ENCODE assay signal across 32 cellular contexts in genomic region chr12:62917939-62918338, GRCh38. TPM values are rescaled to one million over a fixed set of nuclear protein-coding genes. Genes with fewer than 3 reads are reported as not detected.
DNase-seq lines count a peak whose midpoint lies in the region; ATAC-seq and TF ChIP-seq lines count a peak whose summit lies in the region.
"Had no signal": no experiment of that assay in that cellular context is flagged by ENCODE, and none has a peak within 500 bp of the region (broad histone marks: within the 10 kb centered on the region; RNA-seq: fewer than 3 reads in every experiment).

No MANE protein-coding gene starts in this region.

- no peak overlapping the region for H3K27ac ChIP-seq in IMR-90 (ENCODE audit: insufficient read depth, low read length)
- H3K27ac ChIP-seq: esophagus squamous epithelium, ovary, PC-9, testis, uterus had no signal

- DNase-seq in AG20443 (ENCODE audit: low spot score) (peak; percentile 16), IMR-90 (peak; percentile 7), astrocyte of the hippocampus (ENCODE audit: low read depth, low spot score) (peak; percentile 16), fibroblast of peridontal ligament (ENCODE audit: extremely low read depth) (peak; percentile 53)
- DNase-seq: activated CD4-positive, alpha-beta T cell treated with anti-CD3 and anti-CD28 coated beads, Interleukin-2, amount 50 U/mL, for 48 hours; activated gamma-delta T cell treated with Interleukin-2 at 50 U/mL for 16 hours; activated naive CD8-positive, alpha-beta T cell treated with anti-CD3 and anti-CD28 coated beads, Interleukin-2, amount 50 U/mL, for 24 hours; activated T-cell treated with anti-CD3 and anti-CD28 coated beads, Interleukin-2, amount 50 U/mL, for 48 hours; Calu3; CD4-positive, CD25-positive, alpha-beta regulatory T cell; dermis blood vessel endothelial cell; esophagus squamous epithelium; NCI-H1092 treated with DMSO at 0.1 percent for 48 hours; NCI-H1694 treated with DMSO at 0.1 percent for 48 hours; NCI-H2171; NCI-H510A; nephron progenitor cell; ovary; PC-9; retina; SHP77; small intestine; stimulated activated naive CD4-positive, alpha-beta T cell; T-helper 2 cell; testis; uterus had no signal

- no peak overlapping the region for H2AK5ac ChIP-seq in IMR-90 (ENCODE audit: low read depth, low read length)

- H2AFZ ChIP-seq in IMR-90 (replicated peaks; ENCODE audit: low read length, poor library complexity): no peak overlapping the region
- H2AFZ ChIP-seq: PC-9 had no signal

- ATAC-seq in IMR-90 (ENCODE audit: low read depth): no peak
- no peak for ATAC-seq in HG02588 (IDR thresholded peaks at IDR 0.05; ENCODE audit: unreplicated experiment)
- ATAC-seq in HG02571 (IDR thresholded peaks at IDR 0.05; ENCODE audit: unreplicated experiment): no peak
- no peak for ATAC-seq in HG02970 (IDR thresholded peaks at IDR 0.05; ENCODE audit: low FRiP score, unreplicated experiment)
- no peak for ATAC-seq in GM21576 (IDR thresholded peaks at IDR 0.05; ENCODE audit: unreplicated experiment)
- ATAC-seq: activated CD4-positive, CD25-positive, alpha-beta regulatory T cell treated with anti-CD3 and anti-CD28 coated beads, Interleukin-2, amount 50 U/mL, for 24 hours; activated naive CD8-positive, alpha-beta T cell treated with anti-CD3 and anti-CD28 coated beads, Interleukin-2, amount 50 U/mL, for 24 hours had no signal

- no peak overlapping the region for H4K91ac ChIP-seq in IMR-90 (ENCODE audit: insufficient read depth, low read depth, low read length)

- no TSS peak for BruUV-seq in IMR-90 (replicated peaks; lab: Mats Ljungman, UMichigan)

- H4K5ac ChIP-seq in IMR-90 (ENCODE audit: low read depth, low read length): no peak overlapping the region

- H3K23ac ChIP-seq in IMR-90 (ENCODE audit: low read depth, low read length): no peak overlapping the region

- no peaks in the 10 kb centered on the region; the same call in 1 of the 2 replicates for H3K9me1 ChIP-seq in IMR-90 (ENCODE audit: insufficient read depth, low read length)

- H3K4me3 ChIP-seq in IMR-90 (ENCODE audit: insufficient read depth, low read depth, low read length): no peak overlapping the region
- H3K4me3 ChIP-seq: esophagus squamous epithelium, ovary, PC-9, testis, uterus had no signal

- H3K9ac ChIP-seq in IMR-90 (ENCODE audit: low read depth, low read length): no peak overlapping the region

- POLR2A ChIA-PET in IMR-90 (lab: Charles Lee; ENCODE audit: unreplicated experiment): no interaction called here

- in situ Hi-C loops in IMR-90 (cut with MboI; ENCODE audit: low sequenced_read_pairs): no loop called here

- H3K14ac ChIP-seq in IMR-90 (replicated peaks; ENCODE audit: low read depth, low read length): no peak overlapping the region

- no CpG with 5 or more reads among the region's 1 CpG for WGBS in IMR-90 (ENCODE audit: extremely low coverage in 2 of 2, insufficient read length in 1 of 2), 2 experiments

- H3K56ac ChIP-seq in IMR-90 (ENCODE audit: extremely low read depth, insufficient read depth, low read length): no peak overlapping the region

- H2BK120ac ChIP-seq in IMR-90 (ENCODE audit: low read depth, low read length): no peak overlapping the region

- dilution Hi-C loops in IMR-90 (cut with HindIII; ENCODE audit: low sequenced_read_pairs, unreplicated experiment): no loop called here

- no peak for TF ChIP-seq CTCF in IMR-90 (conservative IDR thresholded peaks at IDR 0.05; ENCODE audit: low read depth, low read length)

- no peak overlapping the region for H4K8ac ChIP-seq in IMR-90 (ENCODE audit: low read depth in 2 of 2, low read length in 2 of 2)

- H2BK15ac ChIP-seq in IMR-90 (ENCODE audit: low read depth, low read length): no peak overlapping the region

- CTCF ChIA-PET in IMR-90 (lab: Yijun Ruan, JAX): no interaction called here

- peaks cover 7% of the 10 kb centered on the region for H3K27me3 ChIP-seq in IMR-90 (ENCODE audit: control insufficient read depth, insufficient read depth, low read length)
- H3K27me3 ChIP-seq: esophagus squamous epithelium, ovary, testis, uterus had no signal

- no peaks in the 10 kb centered on the region for H3K79me1 ChIP-seq in IMR-90 (ENCODE audit: low read depth in 1 of 2, low read length in 2 of 2)

- intact Hi-C loops in IMR-90 (cut with micrococcal nuclease): no loop called here

- H3K9me3 ChIP-seq in IMR-90 (ENCODE audit: control insufficient read depth, insufficient read depth, low read length): no peaks in the 10 kb centered on the region
- H3K9me3 ChIP-seq: esophagus squamous epithelium, ovary, testis, uterus had no signal

- H3K4me1 ChIP-seq in IMR-90 (ENCODE audit: control insufficient read depth, insufficient read depth, low read length): no peaks in the 10 kb centered on the region
- H3K4me1 ChIP-seq: esophagus squamous epithelium, uterus had no signal

- H3K4me2 ChIP-seq in IMR-90 (ENCODE audit: low read depth, low read length): no peak overlapping the region
- H3K4me2 ChIP-seq: PC-9 had no signal

- TF ChIP-seq RAD21 in IMR-90 (IDR thresholded peaks at IDR 0.05; ENCODE audit: low read length): no peak

- no peak overlapping the region for H2BK5ac ChIP-seq in IMR-90 (ENCODE audit: low read depth, low read length, poor library complexity, severe bottlenecking)

- no peak overlapping the region for H2AK9ac ChIP-seq in IMR-90 (replicated peaks; ENCODE audit: low read depth, low read length, poor library complexity)

- no peak for TF ChIP-seq POLR2A in IMR-90 (IDR thresholded peaks at IDR 0.05; ENCODE audit: low read depth, low read length)

- no peak overlapping the region for H2BK20ac ChIP-seq in IMR-90 (ENCODE audit: low read depth, low read length)

- no peak overlapping the region for H3K4ac ChIP-seq in IMR-90 (ENCODE audit: low read depth, low read length)

- no peaks in the 10 kb centered on the region for H4K20me1 ChIP-seq in IMR-90 (ENCODE audit: insufficient read depth, low read length)

- H3K36me3 ChIP-seq in IMR-90 (ENCODE audit: control insufficient read depth, insufficient read depth, low read length): no peaks in the 10 kb centered on the region
- H3K36me3 ChIP-seq: esophagus squamous epithelium, ovary, uterus had no signal

- no peak overlapping the region for H3K18ac ChIP-seq in IMR-90 (ENCODE audit: low read depth, low read length)

TF ChIP-seq in IMR-90, 13 proteins besides CTCF, POLR2A, EP300 and RAD21:
- TF ChIP-seq MAFK (IDR thresholded peaks at IDR 0.05; ENCODE audit: low read depth, low read length): no peak
- no peak for TF ChIP-seq USF2 (IDR thresholded peaks at IDR 0.05; ENCODE audit: low read depth, low read length)

RNA-seq across cellular contexts. Expression of gene PPM1H, which starts 17.0 kb away (rescaled TPM):
- 0.18 and 0.28 TPM in 2 replicates for total RNA-seq in IMR-90 (2012; rRNA removed)
- 0.14 TPM in 2 replicates for polyA plus RNA-seq in IMR-90 (2012; rRNA removed)
- polyA plus RNA-seq in IMR-90 (2012; cell fraction: cytosol; rRNA removed): 0.04 and 0.10 TPM in 2 replicates
- 0.03 and 0.62 TPM in 2 replicates for polyA plus RNA-seq in IMR-90 (2012; cell fraction: nucleus; rRNA removed; ENCODE audit: low replicate concordance)
- polyA plus RNA-seq: IgD-negative memory B cell had no signal
